12 cellular contexts compared by ENCODE assay signal in genomic region chr11:128891410-128891861, GRCh38. TPM values are rescaled to one million over a fixed set of nuclear protein-coding genes. Genes with fewer than 3 reads are reported as not detected.
A peak's percentile ranks its signal among the peaks of the same experiment; 100 is the strongest.
DNase-seq lines count a peak whose midpoint lies in the region; ATAC-seq, FAIRE-seq and TF ChIP-seq lines count a peak whose summit lies in the region.
"Had no signal": no experiment of that assay in that cellular context is flagged by ENCODE, and none has a peak within 500 bp of the region (broad histone marks: within the 10 kb centered on the region; RNA-seq: fewer than 3 reads in every experiment).

No MANE protein-coding gene starts in this region.

- peaks cover 36% of the 10 kb centered on the region for H3K27me3 Mint-ChIP-seq in memory B cell
- H3K27me3 Mint-ChIP-seq in stimulated activated naive CD8-positive, alpha-beta T cell treated with anti-CD3 and anti-CD28 coated beads, Interleukin-15, amount 100 ng/mL, for 72 hours = peaks cover 72% of the 10 kb centered on the region
- H3K27me3 Mint-ChIP-seq in activated CD4-positive, alpha-beta T cell treated with anti-CD3 and anti-CD28 coated beads for 36 hours = peaks cover 43% of the 10 kb centered on the region

- no peak for FAIRE-seq in bronchial epithelial cell (lab: Jason Lieb, UNC)

- peaks cover 13% of the 10 kb centered on the region for H3K4me1 Mint-ChIP-seq in memory B cell
- H3K4me1 Mint-ChIP-seq in stimulated activated naive CD8-positive, alpha-beta T cell treated with anti-CD3 and anti-CD28 coated beads, Interleukin-15, amount 100 ng/mL, for 72 hours = peaks cover 29% of the 10 kb centered on the region
- peaks cover 2% of the 10 kb centered on the region for H3K4me1 Mint-ChIP-seq in activated CD4-positive, alpha-beta T cell treated with anti-CD3 and anti-CD28 coated beads for 36 hours

- ATAC-seq in memory B cell (ENCODE audit: low read depth) = no peak
- ATAC-seq in stimulated activated naive CD8-positive, alpha-beta T cell treated with anti-CD3 and anti-CD28 coated beads, Interleukin-15, amount 100 ng/mL, for 72 hours = peak; percentile 19
- no peak for ATAC-seq in GM19395 (IDR thresholded peaks at IDR 0.05; ENCODE audit: unreplicated experiment)
- ATAC-seq in activated CD4-positive, alpha-beta T cell treated with anti-CD3 and anti-CD28 coated beads for 36 hours = no peak

- POLR2A ChIA-PET in activated CD4-positive, alpha-beta T cell treated with anti-CD3 and anti-CD28 coated beads for 36 hours (lab: Charles Lee) = interaction anchor here (0.6 kb wide), 1 partner anchor 241 kb away, joined by 3 read pairs; no protein-coding TSS in a partner anchor

- peak overlapping the region; percentile 57 for H3K4me3 ChIP-seq in bronchial epithelial cell (ENCODE audit: low read depth, low read length)

- peak in 2 of 3 experiments; percentile 33 to 48 for DNase-seq in NCI-H1417 (lab: John Stamatoyannopoulos, UW)
- no peak for DNase-seq in NCI-H1417 treated with DMSO at 0.1 percent for 48 hours (lab: John Stamatoyannopoulos, UW)
- no peak for DNase-seq in bronchial epithelial cell (ENCODE audit: low read depth)
- no peak for DNase-seq in memory B cell (ENCODE audit: low spot score in 2 of 2)
- DNase-seq in stimulated activated naive CD8-positive, alpha-beta T cell treated with anti-CD3 and anti-CD28 coated beads, Interleukin-15, amount 100 ng/mL, for 72 hours = no peak
- DNase-seq in GM03348 (ENCODE audit: low spot score) = no peak
- no peak for DNase-seq in activated CD4-positive, alpha-beta T cell treated with anti-CD3 and anti-CD28 coated beads for 36 hours
- DNase-seq: 8988T, NCI-H510A treated with DMSO at 0.1 percent for 48 hours had no signal

- no peaks in the 10 kb centered on the region for H3K27me3 ChIP-seq in bronchial epithelial cell (ENCODE audit: control insufficient read depth, insufficient read depth, low read length)

- peak overlapping the region; percentile 52 for H3K4me3 Mint-ChIP-seq in memory B cell
- H3K4me3 Mint-ChIP-seq in stimulated activated naive CD8-positive, alpha-beta T cell treated with anti-CD3 and anti-CD28 coated beads, Interleukin-15, amount 100 ng/mL, for 72 hours = peak overlapping the region; percentile 69
- H3K4me3 Mint-ChIP-seq in activated CD4-positive, alpha-beta T cell treated with anti-CD3 and anti-CD28 coated beads for 36 hours = no peak overlapping the region

- no peaks in the 10 kb centered on the region for H3K36me3 ChIP-seq in bronchial epithelial cell (ENCODE audit: control insufficient read depth, insufficient read depth, low read length)

- TF ChIP-seq CTCF in bronchial epithelial cell (IDR thresholded peaks at IDR 0.05; ENCODE audit: insufficient read depth, low read length, severe bottlenecking) = no peak

- no peaks in the 10 kb centered on the region for H3K36me3 Mint-ChIP-seq in memory B cell
- H3K36me3 Mint-ChIP-seq in activated CD4-positive, alpha-beta T cell treated with anti-CD3 and anti-CD28 coated beads for 36 hours (ENCODE audit: low read depth) = no peaks in the 10 kb centered on the region

- intact Hi-C loops in activated CD4-positive, alpha-beta T cell treated with anti-CD3 and anti-CD28 coated beads for 36 hours (cut with DNase I, micrococcal nuclease) = no loop called here

- no peaks in the 10 kb centered on the region for H3K9me3 Mint-ChIP-seq in memory B cell
- no peaks in the 10 kb centered on the region for H3K9me3 Mint-ChIP-seq in stimulated activated naive CD8-positive, alpha-beta T cell treated with anti-CD3 and anti-CD28 coated beads, Interleukin-15, amount 100 ng/mL, for 72 hours
- no peaks in the 10 kb centered on the region for H3K9me3 Mint-ChIP-seq in activated CD4-positive, alpha-beta T cell treated with anti-CD3 and anti-CD28 coated beads for 36 hours (ENCODE audit: low read depth)

- CTCF ChIA-PET in activated CD4-positive, alpha-beta T cell treated with anti-CD3 and anti-CD28 coated beads for 36 hours (lab: Charles Lee) = interaction anchor here (0.6 to 2.5 kb wide), 7 partner anchors 14 to 1171 kb away, joined by 3 to 28 read pairs (median 3); no protein-coding TSS in a partner anchor

- H3K27ac Mint-ChIP-seq in memory B cell = no peak overlapping the region
- no peak overlapping the region for H3K27ac Mint-ChIP-seq in stimulated activated naive CD8-positive, alpha-beta T cell treated with anti-CD3 and anti-CD28 coated beads, Interleukin-15, amount 100 ng/mL, for 72 hours
- H3K27ac Mint-ChIP-seq in activated CD4-positive, alpha-beta T cell treated with anti-CD3 and anti-CD28 coated beads for 36 hours = no peak overlapping the region

RNA-seq across cellular contexts. Expression of gene KCNJ5, which starts 0.3 kb away (rescaled TPM):
- 13.2 and 15.5 TPM in 2 replicates for total RNA-seq in bronchial epithelial cell
- total RNA-seq in activated CD4-positive, alpha-beta T cell treated with anti-CD3 and anti-CD28 coated beads for 36 hours = not detected
- total RNA-seq: HT1080 had no signal

RNA-seq across cellular contexts. Expression of gene KCNJ1, which starts 24.3 kb away (rescaled TPM):
- under 0.01 TPM in 1 of 2 replicates, not detected in the other for total RNA-seq in bronchial epithelial cell
- total RNA-seq in activated CD4-positive, alpha-beta T cell treated with anti-CD3 and anti-CD28 coated beads for 36 hours = not detected
- total RNA-seq: GM23248, HT1080 had no signal

RNA-seq across cellular contexts. Expression of gene TP53AIP1, which starts 51.2 kb away (rescaled TPM):
- total RNA-seq in bronchial epithelial cell = 1.3 and 4.6 TPM in 2 replicates
- total RNA-seq in activated CD4-positive, alpha-beta T cell treated with anti-CD3 and anti-CD28 coated beads for 36 hours = not detected
- total RNA-seq: GM23248, HT1080 had no signal

Comparison
In these comparisons a context has a peak if more than half of its experiments do, and no peak if none do; other contexts are left out.
1. DNase-seq: peak in NCI-H1417 (2 of 3); none in NCI-H1417 treated with DMSO at 0.1 percent for 48 hours (single experiment), bronchial epithelial cell (single experiment), memory B cell (0 of 2), stimulated activated naive CD8-positive, alpha-beta T cell treated with anti-CD3 and anti-CD28 coated beads, Interleukin-15, amount 100 ng/mL, for 72 hours (0 of 2), GM03348 (single experiment) and activated CD4-positive, alpha-beta T cell treated with anti-CD3 and anti-CD28 coated beads for 36 hours (single experiment).
2. RNA of gene KCNJ5, which starts 0.3 kb away (total RNA-seq): 13.2 to 15.5 TPM in bronchial epithelial cell; not detected in activated CD4-positive, alpha-beta T cell treated with anti-CD3 and anti-CD28 coated beads for 36 hours; every median in the first group is over 10 times any median in the second.